In genomic region chr10:437698-438490, GRCh38 we compare ENCODE assay signal across 28 cellular contexts.
DNase-seq lines count a peak whose midpoint lies in the region; ATAC-seq and TF ChIP-seq lines count a peak whose summit lies in the region.
"Had no signal": no experiment of that assay in that cellular context is flagged by ENCODE, and none has a peak within 500 bp of the region (broad histone marks: within the 10 kb centered on the region; RNA-seq: fewer than 3 reads in every experiment).

No MANE protein-coding gene starts in this region.

- H3K27ac ChIP-seq in CD8-positive, alpha-beta T cell (ENCODE audit: low read depth, low read length), result no peak overlapping the region
- H3K27ac ChIP-seq: A549, colonic mucosa, left lung, thoracic aorta, uterus had no signal

- H3K27me3 ChIP-seq in CD8-positive, alpha-beta T cell (ENCODE audit: insufficient read depth, low read length), result no peaks in the 10 kb centered on the region
- H3K27me3 ChIP-seq: colonic mucosa, left lung, uterus had no signal

- peaks cover 35% of the 10 kb centered on the region for H3K4me1 ChIP-seq in CD8-positive, alpha-beta T cell (ENCODE audit: insufficient read depth, low read length)
- H3K4me1 ChIP-seq: A549, colonic mucosa, left lung, uterus had no signal

- intact Hi-C loops in CD8-positive, alpha-beta T cell (cut with DNase I, micrococcal nuclease), result loop anchor here in 1 of 2 experiments (2.0 to 10.0 kb wide), 3 partner anchors 13 to 83 kb away; no protein-coding TSS in a partner anchor

- H3K27ac Mint-ChIP-seq in activated CD8-positive, alpha-beta memory T cell treated with anti-CD3 and anti-CD28 coated beads, Interleukin-2, amount 10 ng/mL, durations not matched to agents 7 days and 5 days, result peak overlapping the region; percentile 21
- H3K27ac Mint-ChIP-seq in CD8-positive, alpha-beta T cell, result peak overlapping the region; percentile 76
- peak overlapping the region; percentile 2 for H3K27ac Mint-ChIP-seq in T-helper 2 cell treated with Interferon-gamma antibody and Interleukin-4, amounts not matched to agents 5 μg/mL and 100 μg/mL, for 36 hours
- H3K27ac Mint-ChIP-seq: stimulated activated naive CD8-positive, alpha-beta T cell treated with anti-CD3 and anti-CD28 coated beads, Interleukin-15, Interleukin-2, amounts not matched to agents 100 ng/mL and 50 ng/mL, for 24 hours had no signal

- TF ChIP-seq CTCF in CD8-positive, alpha-beta T cell (IDR thresholded peaks at IDR 0.05), result no peak

- POLR2A ChIA-PET in CD8-positive, alpha-beta T cell (lab: Charles Lee), result interaction anchor here (2.2 kb wide), 1 partner anchor 14 kb away, joined by 7 read pairs; no protein-coding TSS in a partner anchor

- no peak for DNase-seq in activated CD8-positive, alpha-beta memory T cell treated with anti-CD3 and anti-CD28 coated beads, Interleukin-2, amount 10 ng/mL, durations not matched to agents 7 days and 5 days
- no peak for DNase-seq in activated CD8-positive, alpha-beta memory T cell treated with anti-CD3 and anti-CD28 coated beads, Interleukin-2, amount 50 U/mL, for 48 hours
- DNase-seq in CD8-positive, alpha-beta T cell, result no peak
- DNase-seq in T-helper 2 cell treated with Interferon-gamma antibody and Interleukin-4, amounts not matched to agents 5 μg/mL and 100 μg/mL, for 36 hours (ENCODE audit: low spot score), result no peak
- DNase-seq in foreskin melanocyte (peak; percentile 73), NCI-H526 treated with DMSO at 0.1 percent for 48 hours (lab: John Stamatoyannopoulos, UW) (no peak)
- DNase-seq in stimulated activated CD4-positive, alpha-beta T cell treated with anti-CD3 and anti-CD28 coated beads, Interleukin-12 subunit alpha, Interleukin-12 subunit beta, amount 100 ng/mL, for 4 hours, result no peak
- DNase-seq: activated CD4-positive, alpha-beta T cell treated with anti-CD3 and anti-CD28 coated beads for 4 hours; activated naive CD4-positive, alpha-beta T cell treated with Interleukin-2 at 50 U/mL for 16 hours; activated T-cell treated with anti-CD3 and anti-CD28 coated beads, Interleukin-2, amount 50 U/mL, for 72 hours; aorta; colonic mucosa; COR-L47; effector CD4-positive, alpha-beta T cell; head of caudate nucleus; islet precursor cell; left lung; NCI-H1092 treated with DMSO at 0.1 percent for 48 hours; NCI-H187 treated with DMSO at 0.1 percent for 48 hours; NCI-H2171 treated with DMSO at 0.1 percent for 48 hours; NCI-H510A treated with DMSO at 0.1 percent for 48 hours; SK-N-SH; small intestine; uterus had no signal

- CTCF ChIA-PET in activated CD8-positive, alpha-beta memory T cell treated with anti-CD3 and anti-CD28 coated beads, Interleukin-2, amount 10 ng/mL, durations not matched to agents 7 days and 5 days (lab: Charles Lee), result interaction anchor here (1.2 kb wide), 1 partner anchor 108 kb away, joined by 3 read pairs; no protein-coding TSS in a partner anchor
- CTCF ChIA-PET in CD8-positive, alpha-beta T cell (lab: Charles Lee), result no interaction called here

- H3K36me3 ChIP-seq in CD8-positive, alpha-beta T cell (ENCODE audit: insufficient read depth, low read length), result no peaks in the 10 kb centered on the region
- H3K36me3 ChIP-seq: colonic mucosa, left lung, uterus had no signal

- H3K4me3 Mint-ChIP-seq in activated CD8-positive, alpha-beta memory T cell treated with anti-CD3 and anti-CD28 coated beads, Interleukin-2, amount 10 ng/mL, durations not matched to agents 7 days and 5 days, result no peak overlapping the region
- H3K4me3 Mint-ChIP-seq in CD8-positive, alpha-beta T cell, result no peak overlapping the region
- peak overlapping the region; percentile 40 for H3K4me3 Mint-ChIP-seq in T-helper 2 cell treated with Interferon-gamma antibody and Interleukin-4, amounts not matched to agents 5 μg/mL and 100 μg/mL, for 36 hours
- H3K4me3 Mint-ChIP-seq: stimulated activated naive CD8-positive, alpha-beta T cell treated with anti-CD3 and anti-CD28 coated beads, Interleukin-15, Interleukin-2, amounts not matched to agents 100 ng/mL and 50 ng/mL, for 24 hours had no signal

- H3K27me3 Mint-ChIP-seq in activated CD8-positive, alpha-beta memory T cell treated with anti-CD3 and anti-CD28 coated beads, Interleukin-2, amount 10 ng/mL, durations not matched to agents 7 days and 5 days, result peaks cover 17% of the 10 kb centered on the region
- peaks cover 2% of the 10 kb centered on the region for H3K27me3 Mint-ChIP-seq in CD8-positive, alpha-beta T cell (ENCODE audit: low read depth)
- peaks cover 46% of the 10 kb centered on the region for H3K27me3 Mint-ChIP-seq in T-helper 2 cell treated with Interferon-gamma antibody and Interleukin-4, amounts not matched to agents 5 μg/mL and 100 μg/mL, for 36 hours (ENCODE audit: low read depth)

- H3K9me3 Mint-ChIP-seq in activated CD8-positive, alpha-beta memory T cell treated with anti-CD3 and anti-CD28 coated beads, Interleukin-2, amount 10 ng/mL, durations not matched to agents 7 days and 5 days (ENCODE audit: low read depth), result no peaks in the 10 kb centered on the region
- no peaks in the 10 kb centered on the region for H3K9me3 Mint-ChIP-seq in CD8-positive, alpha-beta T cell
- H3K9me3 Mint-ChIP-seq in T-helper 2 cell treated with Interferon-gamma antibody and Interleukin-4, amounts not matched to agents 5 μg/mL and 100 μg/mL, for 36 hours, result no peaks in the 10 kb centered on the region
- H3K9me3 Mint-ChIP-seq: stimulated activated naive CD8-positive, alpha-beta T cell treated with anti-CD3 and anti-CD28 coated beads, Interleukin-15, Interleukin-2, amounts not matched to agents 100 ng/mL and 50 ng/mL, for 24 hours had no signal

- H3K4me3 ChIP-seq in CD8-positive, alpha-beta T cell (ENCODE audit: low read depth, low read length), result no peak overlapping the region
- H3K4me3 ChIP-seq: A549, colonic mucosa, left lung, thoracic aorta, uterus had no signal

- H3K36me3 Mint-ChIP-seq in activated CD8-positive, alpha-beta memory T cell treated with anti-CD3 and anti-CD28 coated beads, Interleukin-2, amount 10 ng/mL, durations not matched to agents 7 days and 5 days, result no peaks in the 10 kb centered on the region
- no peaks in the 10 kb centered on the region for H3K36me3 Mint-ChIP-seq in CD8-positive, alpha-beta T cell
- peaks cover 2% of the 10 kb centered on the region for H3K36me3 Mint-ChIP-seq in T-helper 2 cell treated with Interferon-gamma antibody and Interleukin-4, amounts not matched to agents 5 μg/mL and 100 μg/mL, for 36 hours (ENCODE audit: low read depth)

- peaks cover 13% of the 10 kb centered on the region for H3K4me1 Mint-ChIP-seq in activated CD8-positive, alpha-beta memory T cell treated with anti-CD3 and anti-CD28 coated beads, Interleukin-2, amount 10 ng/mL, durations not matched to agents 7 days and 5 days
- peaks cover 36% of the 10 kb centered on the region for H3K4me1 Mint-ChIP-seq in CD8-positive, alpha-beta T cell (ENCODE audit: low read depth)
- peaks cover 21% of the 10 kb centered on the region for H3K4me1 Mint-ChIP-seq in T-helper 2 cell treated with Interferon-gamma antibody and Interleukin-4, amounts not matched to agents 5 μg/mL and 100 μg/mL, for 36 hours (ENCODE audit: low read depth)

- peak; percentile 23 for ATAC-seq in activated CD8-positive, alpha-beta memory T cell treated with anti-CD3 and anti-CD28 coated beads, Interleukin-2, amount 10 ng/mL, durations not matched to agents 7 days and 5 days
- no peak for ATAC-seq in CD8-positive, alpha-beta T cell
- ATAC-seq in HG03342 (IDR thresholded peaks at IDR 0.05; ENCODE audit: unreplicated experiment), result no peak
- ATAC-seq: A549; activated T-cell treated with anti-CD3 and anti-CD28 coated beads, Interleukin-2, amount 50 U/mL, for 72 hours; left lung had no signal

- no peaks in the 10 kb centered on the region for H3K9me3 ChIP-seq in CD8-positive, alpha-beta T cell (ENCODE audit: low read length)
- H3K9me3 ChIP-seq: A549, colonic mucosa, left lung, SK-N-SH, thoracic aorta, uterus had no signal

Comparison
In these comparisons a context has a peak if more than half of its experiments do, and no peak if none do; other contexts are left out.
1. H3K27ac Mint-ChIP-seq: peak in every context shown above with its lines; median percentile 76 in CD8-positive, alpha-beta T cell; 21 in activated CD8-positive, alpha-beta memory T cell treated with anti-CD3 and anti-CD28 coated beads, Interleukin-2, amount 10 ng/mL, durations not matched to agents 7 days and 5 days; 2 in T-helper 2 cell treated with Interferon-gamma antibody and Interleukin-4, amounts not matched to agents 5 μg/mL and 100 μg/mL, for 36 hours.